In the genomic region with DNA sequence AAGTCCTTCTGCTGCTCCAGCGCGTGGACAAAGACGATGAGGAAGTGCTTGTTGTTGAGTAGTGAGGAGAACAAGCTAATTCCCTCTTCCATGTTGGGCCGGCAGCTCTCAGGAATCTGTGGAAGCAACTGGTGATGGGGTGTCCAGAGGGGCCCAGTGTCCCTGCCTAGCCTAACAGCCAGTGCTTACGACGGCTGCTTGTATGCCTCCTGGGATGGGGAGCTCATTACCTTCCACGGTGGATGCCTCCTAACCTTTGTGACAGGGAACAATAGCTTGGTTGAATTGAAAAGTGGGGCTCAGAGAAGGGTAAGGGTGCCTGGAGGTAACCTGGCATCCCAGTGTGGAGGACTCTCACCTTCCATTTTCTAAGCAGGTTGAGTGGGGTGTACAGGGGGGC, we compare ENCODE assay signal across 28 cellular contexts. TPM values are rescaled to one million over a fixed set of nuclear protein-coding genes. Genes with fewer than 3 reads are reported as not detected.
A peak's percentile ranks its signal among the peaks of the same experiment; 100 is the strongest.
DNase-seq lines count a peak whose midpoint lies in the region; ATAC-seq and TF ChIP-seq lines count a peak whose summit lies in the region.
"Had no signal": no experiment of that assay in that cellular context is flagged by ENCODE, and none has a peak within 500 bp of the region (broad histone marks: within the 10 kb centered on the region; RNA-seq: fewer than 3 reads in every experiment).

No MANE protein-coding gene starts in this region.

- peak overlapping the region; percentile 66 for H3K27ac Mint-ChIP-seq in central memory CD8-positive, alpha-beta T cell (ENCODE audit: low read depth)
- no peak overlapping the region for H3K27ac Mint-ChIP-seq in activated T-helper 17 cell treated with anti-CD3 and anti-CD28 coated beads, Interleukin-2, amount 50 U/mL, for 72 hours
- H3K27ac Mint-ChIP-seq in nephron progenitor cell: no peak overlapping the region
- H3K27ac Mint-ChIP-seq: CD4-positive, alpha-beta T cell had no signal

- no peaks in the 10 kb centered on the region for H3K79me1 ChIP-seq in neuronal stem cell (ENCODE audit: low read depth, low read length)

- H3K4me1 ChIP-seq in HEK293 (ENCODE audit: control insufficient read depth, insufficient read depth, low read length): no peaks in the 10 kb centered on the region
- H3K4me1 ChIP-seq in neuronal stem cell (ENCODE audit: control insufficient read depth in 2 of 2, insufficient read depth in 1 of 2, low read depth in 1 of 2, low read length in 2 of 2): peaks cover 6 to 10% of the 10 kb centered on the region in 2 donors
- peaks cover 7 to 43% of the 10 kb centered on the region in 2 donors for H3K4me1 ChIP-seq in uterus
- H3K4me1 ChIP-seq: Caco-2 had no signal

- no peaks in the 10 kb centered on the region for H3K9me3 ChIP-seq in HEK293 (ENCODE audit: control insufficient read depth, insufficient read depth, low read depth, low read length)
- no peaks in the 10 kb centered on the region for H3K9me3 ChIP-seq in neuronal stem cell (replicated peaks in 1 of 2; ENCODE audit: control insufficient read depth in 2 of 2, insufficient read depth in 1 of 2, low read depth in 1 of 2, low read length in 2 of 2)
- no peaks in the 10 kb centered on the region for H3K9me3 ChIP-seq in uterus
- H3K9me3 ChIP-seq: BLaER1, Caco-2, SK-N-SH had no signal

- H3K27ac ChIP-seq in HEK293 (ENCODE audit: extremely low read depth, low read depth, low read length): no peak overlapping the region
- H3K27ac ChIP-seq in neuronal stem cell (replicated peaks; ENCODE audit: low read length): no peak overlapping the region
- H3K27ac ChIP-seq in uterus: peak overlapping the region; percentile 47 to 50
- H3K27ac ChIP-seq: BLaER1 had no signal

- peak overlapping the region; percentile 36 for H3K18ac ChIP-seq in neuronal stem cell (ENCODE audit: low read length)

- no peak overlapping the region for H2BK5ac ChIP-seq in neuronal stem cell (ENCODE audit: low read length)

- H3K27me3 ChIP-seq in neuronal stem cell (ENCODE audit: control insufficient read depth in 3 of 3, insufficient read depth in 3 of 3, low read depth in 1 of 3, low read length in 3 of 3) (no peaks in the 10 kb centered on the region), uterus (no peaks in the 10 kb centered on the region)
- H3K27me3 ChIP-seq: BLaER1 had no signal

- CTCF ChIA-PET in HEK293 (lab: Yijun Ruan, JAX): interaction anchor here (0.6 to 1.6 kb wide), 2 partner anchors 76 to 368 kb away, joined by 3 to 6 read pairs; no protein-coding TSS in a partner anchor

- H3K9me3 Mint-ChIP-seq in central memory CD8-positive, alpha-beta T cell: no peaks in the 10 kb centered on the region
- no peaks in the 10 kb centered on the region for H3K9me3 Mint-ChIP-seq in activated T-helper 17 cell treated with anti-CD3 and anti-CD28 coated beads, Interleukin-2, amount 50 U/mL, for 72 hours
- H3K9me3 Mint-ChIP-seq in nephron progenitor cell: no peaks in the 10 kb centered on the region
- H3K9me3 Mint-ChIP-seq: CD4-positive, alpha-beta T cell had no signal

- no peak overlapping the region for H2BK120ac ChIP-seq in neuronal stem cell (ENCODE audit: low read depth, low read length)

- no peak overlapping the region for H3K4ac ChIP-seq in neuronal stem cell (ENCODE audit: low read length)

- H3K4me3 Mint-ChIP-seq in central memory CD8-positive, alpha-beta T cell: no peak overlapping the region
- no peak overlapping the region for H3K4me3 Mint-ChIP-seq in activated T-helper 17 cell treated with anti-CD3 and anti-CD28 coated beads, Interleukin-2, amount 50 U/mL, for 72 hours
- H3K4me3 Mint-ChIP-seq in nephron progenitor cell: no peak overlapping the region
- H3K4me3 Mint-ChIP-seq: CD4-positive, alpha-beta T cell had no signal

- POLR2A ChIA-PET in HEK293 (lab: Yijun Ruan, JAX): no interaction called here

- H3K36me3 ChIP-seq in HEK293 (ENCODE audit: control insufficient read depth in 2 of 2, insufficient read depth in 1 of 2, low read length in 2 of 2): peaks cover 0 to 38% of the 10 kb centered on the region in 2 experiments; a peak in 2 of 3 replicates
- peaks cover 0 to 49% of the 10 kb centered on the region in 2 donors for H3K36me3 ChIP-seq in neuronal stem cell (replicated peaks in 1 of 2; ENCODE audit: control insufficient read depth in 2 of 2, insufficient read depth in 2 of 2, low read length in 2 of 2)
- H3K36me3 ChIP-seq in uterus: no peaks in the 10 kb centered on the region

- peak overlapping the region; percentile 93 for H2AK5ac ChIP-seq in neuronal stem cell (ENCODE audit: low read depth, low read length)

- no peak overlapping the region for H2AFZ ChIP-seq in neuronal stem cell (ENCODE audit: low read length)

- H4K8ac ChIP-seq in neuronal stem cell (ENCODE audit: low read depth, low read length): no peak overlapping the region

- no peak overlapping the region for H3K9ac ChIP-seq in neuronal stem cell (ENCODE audit: low read depth, low read length, poor library complexity)
- H3K9ac ChIP-seq: BLaER1, SK-N-SH had no signal

- no peak for DNase-seq in central memory CD8-positive, alpha-beta T cell (ENCODE audit: low spot score in 2 of 2)
- DNase-seq in neuronal stem cell (ENCODE audit: low spot score): no peak
- no peak for DNase-seq in uterus
- no peak for DNase-seq in nephron progenitor cell
- DNase-seq in DMS153 treated with DMSO at 0.1 percent for 48 hours (lab: John Stamatoyannopoulos, UW; ENCODE audit: unreplicated experiment): no peak
- DNase-seq: Caco-2; CD4-positive, alpha-beta T cell; DMS79; GF-D8; KBM-7; MV-4-11; NCI-H1105 treated with DMSO at 0.1 percent for 48 hours; NCI-H146; NCI-H1930; NCI-H446 treated with DMSO at 0.1 percent for 48 hours; NCI-H526; NCI-H82; NK-92 treated with Interleukin-12 subunit alpha and Interleukin-12 subunit beta, amount 100 ng/mL, for 24 hours; PC-3; SK-N-SH had no signal

- peak overlapping the region; percentile 59 for H2BK12ac ChIP-seq in neuronal stem cell (ENCODE audit: low read length)

- intact Hi-C loops in uterus (cut with DNase I; ENCODE audit: low total_unique reads): no loop called here

- H3K4me3 ChIP-seq in HEK293 (ENCODE audit: low read depth, low read length) (no peak overlapping the region), neuronal stem cell (ENCODE audit: low read length in 2 of 2) (peak overlapping the region in 1 of 2 donors; percentile 8), uterus (no peak overlapping the region)
- H3K4me3 ChIP-seq: BLaER1 had no signal

- peaks cover 38% of the 10 kb centered on the region for H3K4me1 Mint-ChIP-seq in central memory CD8-positive, alpha-beta T cell
- peaks cover under 1% of the 10 kb centered on the region for H3K4me1 Mint-ChIP-seq in activated T-helper 17 cell treated with anti-CD3 and anti-CD28 coated beads, Interleukin-2, amount 50 U/mL, for 72 hours
- H3K4me1 Mint-ChIP-seq in nephron progenitor cell: peaks cover 13% of the 10 kb centered on the region

- TF ChIP-seq CTCF in HEK293 (tag by site-specific recombination; IDR thresholded peaks at IDR 0.05) (no peak), uterus (IDR thresholded peaks at IDR 0.05) (no peak), nephron progenitor cell (IDR thresholded peaks at IDR 0.05) (no peak)

- no peak for ATAC-seq in central memory CD8-positive, alpha-beta T cell (replicated peaks; ENCODE audit: extremely low read depth, poor library complexity, severe bottlenecking)
- ATAC-seq in activated T-helper 17 cell treated with anti-CD3 and anti-CD28 coated beads, Interleukin-2, amount 50 U/mL, for 72 hours (replicated peaks): no peak
- ATAC-seq: HepG2, PC-3 had no signal

- no CpG with 5 or more reads among the region's 7 CpGs for WGBS in neuronal stem cell (ENCODE audit: extremely low coverage in 2 of 2, insufficient read length in 2 of 2, insufficient replicate concordance in 1 of 2), 2 donors

- H2BK15ac ChIP-seq in neuronal stem cell (ENCODE audit: low read length): no peak overlapping the region

- H3K4me2 ChIP-seq in neuronal stem cell (ENCODE audit: insufficient read depth, low read length, poor library complexity, severe bottlenecking): no peak overlapping the region
- H3K4me2 ChIP-seq: BLaER1, SK-N-SH had no signal

- peak overlapping the region; percentile 97 for H3K14ac ChIP-seq in neuronal stem cell (ENCODE audit: low read length)

- peaks cover 5% of the 10 kb centered on the region for H3K36me3 Mint-ChIP-seq in central memory CD8-positive, alpha-beta T cell (ENCODE audit: insufficient read depth)
- no peaks in the 10 kb centered on the region for H3K36me3 Mint-ChIP-seq in activated T-helper 17 cell treated with anti-CD3 and anti-CD28 coated beads, Interleukin-2, amount 50 U/mL, for 72 hours (ENCODE audit: low read depth)
- peaks cover 4% of the 10 kb centered on the region for H3K36me3 Mint-ChIP-seq in nephron progenitor cell (ENCODE audit: low read depth)

- H4K91ac ChIP-seq in neuronal stem cell (ENCODE audit: low read depth, low read length, poor library complexity): no peak overlapping the region

- no peak for TF ChIP-seq POLR2A in uterus (IDR thresholded peaks at IDR 0.05)

- no peak overlapping the region for H3K23ac ChIP-seq in neuronal stem cell (ENCODE audit: low read depth, low read length, poor library complexity)

- H3K27me3 Mint-ChIP-seq in central memory CD8-positive, alpha-beta T cell: no peaks in the 10 kb centered on the region
- H3K27me3 Mint-ChIP-seq in activated T-helper 17 cell treated with anti-CD3 and anti-CD28 coated beads, Interleukin-2, amount 50 U/mL, for 72 hours: no peaks in the 10 kb centered on the region
- H3K27me3 Mint-ChIP-seq in nephron progenitor cell (ENCODE audit: low read depth, poor library complexity): no peaks in the 10 kb centered on the region
- H3K27me3 Mint-ChIP-seq: CD4-positive, alpha-beta T cell had no signal

TF ChIP-seq in HEK293, 187 proteins besides CTCF, POLR2A, EP300 and RAD21:
- TF ChIP-seq ZFP41 (tag by site-specific recombination; IDR thresholded peaks at IDR 0.05; ENCODE audit: borderline replicate concordance) (no peak), SCRT2 (tag by site-specific recombination; IDR thresholded peaks at IDR 0.05) (0 out of 2 replicates have a peak, but pooled peaks have one; percentile 12)

RNA-seq across cellular contexts. Expression of gene H1-8, which starts 22.9 kb away (rescaled TPM):
- not detected for polyA plus RNA-seq in neuronal stem cell (2013, experiment 1 of 2)
- not detected for polyA plus RNA-seq in neuronal stem cell (2013, experiment 2 of 2)
- not detected for total RNA-seq in uterus
- total RNA-seq in activated T-helper 17 cell treated with anti-CD3 and anti-CD28 coated beads, Interleukin-2, amount 50 U/mL, for 72 hours: not detected
- total RNA-seq: Caco-2; CD4-positive, alpha-beta T cell; HepG2; HT1080; LHCN-M2; MCF 10A; PC-3 had no signal
- polyA plus RNA-seq: AG04450, SK-N-SH had no signal

RNA-seq across cellular contexts. Expression of gene RHO, which starts 37.5 kb away (rescaled TPM):
- polyA plus RNA-seq in neuronal stem cell (2013, experiment 1 of 2): 0.06 TPM
- polyA plus RNA-seq in neuronal stem cell (2013, experiment 2 of 2): 0.01 TPM
- under 1 TPM in 1 of 4 donors, not detected in 3; 0.34 TPM for total RNA-seq in uterus
- not detected for total RNA-seq in activated T-helper 17 cell treated with anti-CD3 and anti-CD28 coated beads, Interleukin-2, amount 50 U/mL, for 72 hours
- total RNA-seq: Caco-2; CD4-positive, alpha-beta T cell; HepG2; HT1080; LHCN-M2; MCF 10A; PC-3 had no signal
- polyA plus RNA-seq: AG04450, HepG2, SK-N-SH had no signal

RNA-seq across cellular contexts. Expression of gene PLXND1, which starts 40.6 kb away (rescaled TPM):
- 43.7 TPM for polyA plus RNA-seq in neuronal stem cell (2013, experiment 1 of 2)
- 41.8 TPM for polyA plus RNA-seq in neuronal stem cell (2013, experiment 2 of 2)
- 100 to 1,000 TPM in 3 of 4 donors, 10 to 100 TPM in 1; 54.7 to 343 (median 121) TPM for total RNA-seq in uterus
- 1 to 10 TPM; 6.2 to 7.4 TPM for total RNA-seq in activated T-helper 17 cell treated with anti-CD3 and anti-CD28 coated beads, Interleukin-2, amount 50 U/mL, for 72 hours

Comparison
In these comparisons a context has a peak if more than half of its experiments do, and no peak if none do; other contexts are left out.
1. H3K27ac ChIP-seq: peak in uterus (2 of 2); none in HEK293 (single experiment) and neuronal stem cell (single experiment).
2. RNA of gene PLXND1, which starts 40.6 kb away (total RNA-seq): 54.7 to 343 TPM in uterus; 6.2 to 7.4 TPM in activated T-helper 17 cell treated with anti-CD3 and anti-CD28 coated beads, Interleukin-2, amount 50 U/mL, for 72 hours; every median in the first group is over 4 times any median in the second.